20 cellular contexts compared by ENCODE assay signal in the genomic region with DNA sequence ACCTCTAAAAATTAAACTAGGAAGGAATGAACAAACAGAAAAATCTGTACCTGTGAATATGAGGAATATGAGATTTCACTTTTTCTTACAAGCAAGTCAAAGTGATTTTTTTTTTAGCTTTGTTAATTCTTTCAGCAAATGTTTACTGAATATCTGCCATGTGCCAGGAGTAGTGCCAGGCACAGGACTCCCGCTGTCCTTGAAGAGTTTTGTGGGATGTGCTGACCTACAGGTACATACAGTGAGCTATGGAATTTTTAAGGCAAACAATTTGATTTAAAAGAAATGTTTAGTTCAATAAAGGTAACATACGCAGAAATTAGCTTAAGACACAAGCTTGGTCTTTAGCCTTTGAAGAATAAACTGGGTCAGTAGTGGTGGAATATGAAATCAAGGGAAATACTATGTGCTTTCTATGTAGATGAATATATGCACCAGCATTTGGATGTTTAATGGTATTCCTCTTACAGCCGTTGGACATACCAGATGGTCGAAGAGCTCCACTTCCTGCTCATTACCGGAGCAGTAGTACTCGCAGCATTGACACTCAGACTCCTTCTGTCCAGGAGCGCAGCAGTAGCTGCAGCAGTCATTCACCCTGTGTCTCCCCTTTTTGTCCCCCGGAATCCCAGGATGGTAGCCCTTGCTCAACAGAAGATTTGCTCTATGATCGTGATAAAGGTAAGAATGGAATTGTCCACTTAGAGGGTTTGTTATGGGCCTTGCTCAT.
"Had no signal": no experiment of that assay in that cellular context is flagged by ENCODE, and none has a peak within 500 bp of the region (broad histone marks: within the 10 kb centered on the region; RNA-seq: fewer than 3 reads in every experiment).

No MANE protein-coding gene starts in this region.

- H3K27me3 Mint-ChIP-seq: stimulated activated naive CD8-positive, alpha-beta T cell treated with anti-CD3 and anti-CD28 coated beads, Interleukin-15, amount 100 ng/mL, for 72 hours had no signal

- H3K4me3 Mint-ChIP-seq: nephron progenitor cell; stimulated activated naive CD8-positive, alpha-beta T cell treated with anti-CD3 and anti-CD28 coated beads, Interleukin-15, amount 100 ng/mL, for 72 hours had no signal

- H3K27ac Mint-ChIP-seq: nephron progenitor cell; stimulated activated naive CD8-positive, alpha-beta T cell treated with anti-CD3 and anti-CD28 coated beads, Interleukin-15, amount 100 ng/mL, for 72 hours had no signal

- H3K9me3 Mint-ChIP-seq: nephron progenitor cell had no signal

- ATAC-seq: foreskin keratinocyte; gastroesophageal sphincter; heart left ventricle; left cardiac atrium; left lung; sciatic nerve; stimulated activated naive CD8-positive, alpha-beta T cell treated with anti-CD3 and anti-CD28 coated beads, Interleukin-15, amount 100 ng/mL, for 72 hours; upper lobe of right lung had no signal

- DNase-seq: dermis blood vessel endothelial cell; effector memory CD4-positive, alpha-beta T cell; foreskin keratinocyte; heart left ventricle; left cardiac atrium; left lung; mesendoderm; nephron progenitor cell; nucleus accumbens; stimulated activated CD4-positive, alpha-beta T cell treated with anti-CD3 and anti-CD28 coated beads, Interleukin-12 subunit alpha, Interleukin-12 subunit beta, amount 100 ng/mL, for 4 hours; stimulated activated CD4-positive, alpha-beta T cell treated with anti-CD3 and anti-CD28 coated beads, Interleukin-1b, Interleukin-23, amount 100 ng/mL, for 48 hours; stimulated activated CD4-positive, alpha-beta T cell treated with anti-CD3 and anti-CD28 coated beads, Interleukin-4, amount 100 ng/mL, for 1 hour; stimulated activated CD8-positive, alpha-beta memory T cell treated with anti-CD3 and anti-CD28 coated beads, Interleukin-4, amount 100 ng/mL, for 48 hours; stimulated activated naive CD4-positive, alpha-beta T cell; stimulated activated naive CD8-positive, alpha-beta T cell treated with anti-CD3 and anti-CD28 coated beads, Interleukin-15, amount 100 ng/mL, for 72 hours; transverse colon; upper lobe of right lung; uterus had no signal
